33 cellular contexts compared by ENCODE assay signal in genomic region chr6:140047321-140047720, GRCh38.
"Had no signal": no experiment of that assay in that cellular context is flagged by ENCODE, and none has a peak within 500 bp of the region (broad histone marks: within the 10 kb centered on the region; RNA-seq: fewer than 3 reads in every experiment).

No MANE protein-coding gene starts in this region.

- DNase-seq: activated B cell treated with CpG ODN at 0.5 μM for 24 hours; activated CD4-positive, alpha-beta memory T cell treated with anti-CD3 and anti-CD28 coated beads for 36 hours; activated CD4-positive, alpha-beta T cell treated with anti-CD3 and anti-CD28 coated beads for 4 hours; activated CD4-positive, alpha-beta T cell treated with anti-CD3 and anti-CD28 coated beads, Interleukin-2, amount 10 ng/mL, durations not matched to agents 24 days and 14 days; activated CD4-positive, alpha-beta T cell treated with anti-CD3 and anti-CD28 coated beads, Interleukin-2, amount 50 U/mL, for 1 hour; activated CD4-positive, alpha-beta T cell treated with anti-CD3 and anti-CD28 coated beads, Interleukin-2, amount 50 U/mL, for 4 hours; activated CD4-positive, CD25-positive, alpha-beta regulatory T cell treated with anti-CD3 and anti-CD28 coated beads, Interleukin-2, amount 50 U/mL, for 72 hours; activated CD8-positive, alpha-beta memory T cell treated with anti-CD3 and anti-CD28 coated beads, Interleukin-2, amount 50 U/mL, for 4 hours; activated CD8-positive, alpha-beta T cell treated with anti-CD3 and anti-CD28 coated beads for 36 hours; activated effector memory CD4-positive, alpha-beta T cell treated with anti-CD3 and anti-CD28 coated beads, Interleukin-2, amount 50 U/mL, for 16 hours; activated gamma-delta T cell treated with Interleukin-2 at 50 U/mL for 16 hours; activated naive CD4-positive, alpha-beta T cell; activated naive CD4-positive, alpha-beta T cell treated with anti-CD3 and anti-CD28 coated beads for 36 hours; activated naive CD4-positive, alpha-beta T cell treated with anti-CD3 and anti-CD28 coated beads, Interleukin-2, amount 50 U/mL, for 16 hours; activated naive CD8-positive, alpha-beta T cell treated with anti-CD3 and anti-CD28 coated beads for 36 hours; activated T-cell treated with anti-CD3 and anti-CD28 coated beads for 4 hours; activated T-cell treated with anti-CD3 and anti-CD28 coated beads, Interleukin-2, amount 50 U/mL, for 1 hour; activated T-cell treated with anti-CD3 and anti-CD28 coated beads, Interleukin-2, amount 50 U/mL, for 4 hours; activated T-cell treated with anti-CD3 and anti-CD28 coated beads, Interleukin-2, amount 50 U/mL, for 72 hours; adrenal gland; amniotic stem cell; aorta; body of pancreas; brain microvascular endothelial cell; central memory CD4-positive, alpha-beta T cell; T-helper 2 cell; T-helper 9 cell had no signal

- H3K36me3 Mint-ChIP-seq: activated CD4-positive, alpha-beta memory T cell treated with anti-CD3 and anti-CD28 coated beads for 36 hours; activated naive CD4-positive, alpha-beta T cell treated with anti-CD3 and anti-CD28 coated beads, Interleukin-2, amount 50 U/mL, for 72 hours; activated naive CD8-positive, alpha-beta T cell treated with anti-CD3 and anti-CD28 coated beads for 36 hours had no signal

- H3K4me3 ChIP-seq: adrenal gland, body of pancreas, breast epithelium had no signal

- H3K9me3 Mint-ChIP-seq: activated B cell treated with CpG ODN at 0.5 μM for 24 hours; activated CD4-positive, alpha-beta memory T cell treated with anti-CD3 and anti-CD28 coated beads for 36 hours; activated CD4-positive, alpha-beta T cell treated with anti-CD3 and anti-CD28 coated beads, Interleukin-2, amount 10 ng/mL, durations not matched to agents 24 days and 14 days; activated naive CD4-positive, alpha-beta T cell treated with anti-CD3 and anti-CD28 coated beads, Interleukin-2, amount 50 U/mL, for 72 hours; activated T-cell treated with anti-CD3 and anti-CD28 coated beads, Interleukin-2, amount 50 U/mL, for 4 hours; activated T-cell treated with anti-CD3 and anti-CD28 coated beads, Interleukin-2, amount 50 U/mL, for 72 hours; activated T-helper 1 cell treated with anti-CD3 and anti-CD28 coated beads, Interleukin-12 subunit alpha, Interleukin-12 subunit beta, Interleukin-2, Interleukin-4 antibody, amounts not matched to agents 30 ng/mL and 10 ng/mL and 1 ng/mL, durations not matched to agents 14 hours and 24 hours and 36 hours; T-helper 2 cell treated with Interferon-gamma antibody and Interleukin-4, amounts not matched to agents 5 μg/mL and 100 μg/mL, for 36 hours had no signal

- H3K27me3 Mint-ChIP-seq: activated B cell treated with CpG ODN at 0.5 μM for 24 hours had no signal

- H3K4me1 ChIP-seq: body of pancreas, breast epithelium had no signal

- H3K36me3 ChIP-seq: adrenal gland, brain microvascular endothelial cell, breast epithelium had no signal

- H3K27ac Mint-ChIP-seq: activated B cell treated with CpG ODN at 0.5 μM for 24 hours; activated CD4-positive, alpha-beta memory T cell treated with anti-CD3 and anti-CD28 coated beads for 36 hours; activated CD4-positive, alpha-beta T cell treated with anti-CD3 and anti-CD28 coated beads, Interleukin-2, amount 10 ng/mL, durations not matched to agents 24 days and 14 days; activated CD8-positive, alpha-beta T cell treated with anti-CD3 and anti-CD28 coated beads for 36 hours; activated naive CD4-positive, alpha-beta T cell treated with anti-CD3 and anti-CD28 coated beads for 36 hours; activated naive CD4-positive, alpha-beta T cell treated with anti-CD3 and anti-CD28 coated beads, Interleukin-2, amount 50 U/mL, for 72 hours; activated naive CD8-positive, alpha-beta T cell treated with anti-CD3 and anti-CD28 coated beads for 36 hours; activated T-cell treated with anti-CD3 and anti-CD28 coated beads, Interleukin-2, amount 50 U/mL, for 72 hours; activated T-helper 1 cell treated with anti-CD3 and anti-CD28 coated beads, Interleukin-12 subunit alpha, Interleukin-12 subunit beta, Interleukin-2, Interleukin-4 antibody, amounts not matched to agents 30 ng/mL and 10 ng/mL and 1 ng/mL, durations not matched to agents 14 hours and 24 hours and 36 hours; activated T-helper 17 cell treated with anti-CD3 and anti-CD28 coated beads, Interleukin-2, amount 50 U/mL, for 72 hours; T-helper 2 cell treated with Interferon-gamma antibody and Interleukin-4, amounts not matched to agents 5 μg/mL and 100 μg/mL, for 36 hours had no signal

- H3K27me3 ChIP-seq: adrenal gland, body of pancreas, brain microvascular endothelial cell, breast epithelium had no signal

- H3K4me1 Mint-ChIP-seq: activated B cell treated with CpG ODN at 0.5 μM for 24 hours; activated CD4-positive, alpha-beta T cell treated with anti-CD3 and anti-CD28 coated beads, Interleukin-2, amount 10 ng/mL, durations not matched to agents 24 days and 14 days; activated T-helper 17 cell treated with anti-CD3 and anti-CD28 coated beads, Interleukin-2, amount 50 U/mL, for 72 hours had no signal

- H3K4me3 Mint-ChIP-seq: activated B cell treated with CpG ODN at 0.5 μM for 24 hours; activated CD4-positive, alpha-beta memory T cell treated with anti-CD3 and anti-CD28 coated beads for 36 hours; activated CD4-positive, alpha-beta T cell treated with anti-CD3 and anti-CD28 coated beads, Interleukin-2, amount 10 ng/mL, durations not matched to agents 24 days and 14 days; activated CD8-positive, alpha-beta T cell treated with anti-CD3 and anti-CD28 coated beads for 36 hours; activated naive CD4-positive, alpha-beta T cell treated with anti-CD3 and anti-CD28 coated beads for 36 hours; activated naive CD8-positive, alpha-beta T cell treated with anti-CD3 and anti-CD28 coated beads for 36 hours; activated T-cell treated with anti-CD3 and anti-CD28 coated beads, Interleukin-2, amount 50 U/mL, for 4 hours; activated T-cell treated with anti-CD3 and anti-CD28 coated beads, Interleukin-2, amount 50 U/mL, for 72 hours; activated T-helper 1 cell treated with anti-CD3 and anti-CD28 coated beads, Interleukin-12 subunit alpha, Interleukin-12 subunit beta, Interleukin-2, Interleukin-4 antibody, amounts not matched to agents 30 ng/mL and 10 ng/mL and 1 ng/mL, durations not matched to agents 14 hours and 24 hours and 36 hours; activated T-helper 17 cell treated with anti-CD3 and anti-CD28 coated beads, Interleukin-2, amount 50 U/mL, for 72 hours; T-helper 2 cell treated with Interferon-gamma antibody and Interleukin-4, amounts not matched to agents 5 μg/mL and 100 μg/mL, for 36 hours had no signal

- H3K27ac ChIP-seq: body of pancreas, brain microvascular endothelial cell, breast epithelium, VCaP had no signal

- H3K9me3 ChIP-seq: body of pancreas, breast epithelium had no signal

- ATAC-seq: activated CD8-positive, alpha-beta T cell treated with anti-CD3 and anti-CD28 coated beads for 36 hours; activated naive CD4-positive, alpha-beta T cell treated with anti-CD3 and anti-CD28 coated beads, Interleukin-2, amount 50 U/mL, for 72 hours; activated T-cell treated with anti-CD3 and anti-CD28 coated beads, Interleukin-2, amount 50 U/mL, for 4 hours; activated T-cell treated with anti-CD3 and anti-CD28 coated beads, Interleukin-2, amount 50 U/mL, for 72 hours; activated T-helper 17 cell treated with anti-CD3 and anti-CD28 coated beads, Interleukin-2, amount 50 U/mL, for 72 hours; body of pancreas had no signal
